8 cellular contexts compared by ENCODE assay signal in genomic region chr18:31684279-31685096, GRCh38. TPM values are rescaled to one million over a fixed set of nuclear protein-coding genes. Genes with fewer than 3 reads are reported as not detected.
A peak's percentile ranks its signal among the peaks of the same experiment; 100 is the strongest.
DNase-seq lines count a peak whose midpoint lies in the region; ATAC-seq, FAIRE-seq and TF ChIP-seq lines count a peak whose summit lies in the region.

B4GALT6 (minus strand) TSS chr18:31684581; CDS start chr18:31684426, 155 bp downstream.

- H3K27ac ChIP-seq in AG04450 (ENCODE audit: low read depth, low read length), result no peak within 1 kb of the TSS

- DNase-seq in AG04450 (ENCODE audit: low read depth, low spot score) (no peak), GM18507 (ENCODE audit: extremely low spot score, insufficient read length, low read depth) (peak; percentile 40), NCI-H460 (ENCODE audit: extremely low read depth, low read depth) (peak; percentile 29), activated gamma-delta T cell treated with Interleukin-2 at 50 U/mL for 16 hours (peak; percentile 14), glomerular endothelial cell (ENCODE audit: extremely low read depth, low read depth, low spot score) (no peak), nucleus accumbens (lab: John Stamatoyannopoulos, UW) (peak in 33 of 56 donors; percentile 2 to 59 (median 29)), posterior vena cava (ENCODE audit: low spot score) (no peak)

- POLR2A ChIA-PET in AG04450 (lab: Yijun Ruan, JAX), result no interaction called here

- no peaks in the 10 kb centered on the region; the same call in 1 of the 2 replicates for H3K9me3 ChIP-seq in AG04450 (ENCODE audit: control insufficient read depth, insufficient read depth, low read length)

- peak within 1 kb of the TSS; percentile 36 for H3K4me3 ChIP-seq in AG04450 (ENCODE audit: low read depth, low read length)

- TF ChIP-seq CTCF in AG04450 (IDR thresholded peaks at IDR 0.05; ENCODE audit: low read depth, low read length), result no peak

- peak; percentile 29 for ATAC-seq in HG02870 (IDR thresholded peaks at IDR 0.05; ENCODE audit: unreplicated experiment)

- FAIRE-seq in GM18507 (lab: Jason Lieb, UNC), result peak; percentile 83

- intact Hi-C loops in posterior vena cava (cut with DNase I), result no loop called here

- peaks cover 19% of the 10 kb centered on the region for H3K27me3 ChIP-seq in AG04450 (ENCODE audit: control insufficient read depth, insufficient read depth, low read length)

- CTCF ChIA-PET in AG04450 (lab: Charles Lee), result interaction anchor here (0.7 kb wide), 1 partner anchor 38 kb away, joined by 3 read pairs; no protein-coding TSS in a partner anchor

RNA-seq across cellular contexts. Expression of gene B4GALT6, which starts in this region (rescaled TPM):
- polyA plus RNA-seq in AG04450 (2011; rRNA removed), result 0.40 and 0.50 TPM in 2 replicates
- 0.35 and 0.41 TPM in 2 replicates for polyA minus RNA-seq in AG04450 (2011; rRNA and poly(A)+ RNA removed)
- 17.4 and 21.4 TPM in 2 replicates for total RNA-seq in NCI-H460 (2014; rRNA removed; shearing (Covaris generic))
- polyA plus RNA-seq in NCI-H460 (2014; cell fraction: nucleus; rRNA removed), result 10.1 and 17.8 TPM in 2 replicates
- total RNA-seq in glomerular endothelial cell, result 10.2 and 11.8 TPM in 2 replicates
- 1 to 10 TPM; 4.2 to 4.5 TPM for total RNA-seq in posterior vena cava

Comparison
In these comparisons a context has a peak if more than half of its experiments do, and no peak if none do; other contexts are left out.
1. DNase-seq: peak in GM18507 (single experiment), NCI-H460 (single experiment), activated gamma-delta T cell treated with Interleukin-2 at 50 U/mL for 16 hours (single experiment) and nucleus accumbens (33 of 56); none in AG04450 (single experiment), glomerular endothelial cell (single experiment) and posterior vena cava (single experiment).